8 cellular contexts compared by ENCODE assay signal in the genomic region with DNA sequence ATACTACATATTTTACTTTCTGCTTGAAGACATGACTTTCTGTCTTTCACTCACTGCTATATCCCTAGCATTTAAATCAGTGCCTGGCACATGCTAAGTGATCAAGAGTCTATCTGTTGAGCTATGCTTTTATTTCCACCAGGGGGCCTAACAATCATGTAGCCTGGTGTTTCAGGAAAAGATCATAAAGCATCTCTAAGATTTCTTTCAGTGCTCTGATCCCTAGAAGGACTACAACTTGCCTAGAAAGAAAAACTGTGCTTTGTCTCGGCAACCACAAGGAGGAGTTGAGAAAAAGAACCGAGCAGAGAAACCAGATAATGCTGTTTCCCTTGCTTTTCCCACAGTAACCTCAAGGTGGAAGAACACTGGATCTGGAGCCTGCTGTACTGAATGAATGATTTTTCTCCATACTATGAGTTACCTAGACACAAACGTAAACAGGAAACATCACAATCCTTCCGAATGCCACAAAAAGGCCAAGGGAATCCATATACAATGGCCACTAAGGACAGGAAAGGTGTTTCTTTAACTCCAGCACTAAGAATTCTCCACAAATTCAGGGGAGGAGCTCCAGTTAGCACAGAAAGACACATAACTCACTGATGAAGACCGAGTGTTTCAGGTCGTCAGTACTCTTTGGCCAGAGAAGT. TPM values are rescaled to one million over a fixed set of nuclear protein-coding genes. Genes with fewer than 3 reads are reported as not detected.
DNase-seq lines count a peak whose midpoint lies in the region; ATAC-seq, FAIRE-seq and TF ChIP-seq lines count a peak whose summit lies in the region.

No MANE protein-coding gene starts in this region.

- H3K4me3 Mint-ChIP-seq in activated T-cell treated with anti-CD3 and anti-CD28 coated beads, Interleukin-2, amount 50 U/mL, for 24 hours = no peak overlapping the region
- H3K4me3 Mint-ChIP-seq in immature natural killer cell = no peak overlapping the region

- peak overlapping the region; percentile 70 to 90 for H3K4me3 ChIP-seq in small intestine (ENCODE audit: low read depth in 1 of 2, low read length in 2 of 2)

- DNase-seq in activated T-cell treated with anti-CD3 and anti-CD28 coated beads, Interleukin-2, amount 50 U/mL, for 48 hours = peak; percentile 22 to 27
- no peak for DNase-seq in activated T-cell treated with anti-CD3 and anti-CD28 coated beads, Interleukin-2, amount 50 U/mL, for 24 hours
- DNase-seq in LoVo (ENCODE audit: low spot score) (peak; percentile 92), immature natural killer cell (peak; percentile 47 to 57 (median 52)), small intestine (peak; percentile 91)
- DNase-seq in central memory CD4-positive, alpha-beta T cell = peak; percentile 66

- H3K27me3 ChIP-seq in small intestine (ENCODE audit: control insufficient read depth in 2 of 2, insufficient read depth in 2 of 2, low read length in 2 of 2) = no peaks in the 10 kb centered on the region

- H3K27ac ChIP-seq in small intestine (ENCODE audit: low read depth in 1 of 2, low read length in 1 of 2) = peak overlapping the region; percentile 76 to 100

- FAIRE-seq in small intestine (lab: Jason Lieb, UNC) = no peak

- no peaks in the 10 kb centered on the region for H3K4me1 ChIP-seq in small intestine (ENCODE audit: control insufficient read depth in 2 of 2, insufficient read depth in 1 of 2, low read depth in 1 of 2, low read length in 1 of 2)

- H3K36me3 Mint-ChIP-seq in activated T-cell treated with anti-CD3 and anti-CD28 coated beads, Interleukin-2, amount 50 U/mL, for 24 hours (ENCODE audit: low read depth) = peaks cover 12% of the 10 kb centered on the region
- H3K36me3 Mint-ChIP-seq in immature natural killer cell = no peaks in the 10 kb centered on the region

- H3K27me3 Mint-ChIP-seq in activated T-cell treated with anti-CD3 and anti-CD28 coated beads, Interleukin-2, amount 50 U/mL, for 24 hours = no peaks in the 10 kb centered on the region
- peaks cover 6 to 14% (median 9%) of the 10 kb centered on the region in 3 donors for H3K27me3 Mint-ChIP-seq in immature natural killer cell (ENCODE audit: low read depth in 3 of 3)

- no peak for ATAC-seq in HG03521 (IDR thresholded peaks at IDR 0.05; ENCODE audit: unreplicated experiment)

- peaks cover 0 to 1% of the 10 kb centered on the region in 2 donors for H3K36me3 ChIP-seq in small intestine (ENCODE audit: control insufficient read depth in 2 of 2, insufficient read depth in 2 of 2, low read length in 2 of 2)

- H3K27ac Mint-ChIP-seq in activated T-cell treated with anti-CD3 and anti-CD28 coated beads, Interleukin-2, amount 50 U/mL, for 24 hours = no peak overlapping the region
- no peak overlapping the region for H3K27ac Mint-ChIP-seq in immature natural killer cell

- 0 to 1% (median 0%) methylated on average over 6 of the region's 6 CpGs for WGBS in small intestine, 3 donors

- no peaks in the 10 kb centered on the region for H3K9me3 ChIP-seq in small intestine (ENCODE audit: control insufficient read depth, low read depth)

- peaks cover 6% of the 10 kb centered on the region for H3K9me3 Mint-ChIP-seq in activated T-cell treated with anti-CD3 and anti-CD28 coated beads, Interleukin-2, amount 50 U/mL, for 24 hours
- no peaks in the 10 kb centered on the region for H3K9me3 Mint-ChIP-seq in immature natural killer cell

- H3K4me1 Mint-ChIP-seq in activated T-cell treated with anti-CD3 and anti-CD28 coated beads, Interleukin-2, amount 50 U/mL, for 24 hours (ENCODE audit: low read depth) = peaks cover 22% of the 10 kb centered on the region
- peaks cover 13 to 31% of the 10 kb centered on the region in 2 donors for H3K4me1 Mint-ChIP-seq in immature natural killer cell

TF ChIP-seq in PFSK-1, 5 proteins besides CTCF, POLR2A, EP300 and RAD21:
- TF ChIP-seq, protein P1, sequence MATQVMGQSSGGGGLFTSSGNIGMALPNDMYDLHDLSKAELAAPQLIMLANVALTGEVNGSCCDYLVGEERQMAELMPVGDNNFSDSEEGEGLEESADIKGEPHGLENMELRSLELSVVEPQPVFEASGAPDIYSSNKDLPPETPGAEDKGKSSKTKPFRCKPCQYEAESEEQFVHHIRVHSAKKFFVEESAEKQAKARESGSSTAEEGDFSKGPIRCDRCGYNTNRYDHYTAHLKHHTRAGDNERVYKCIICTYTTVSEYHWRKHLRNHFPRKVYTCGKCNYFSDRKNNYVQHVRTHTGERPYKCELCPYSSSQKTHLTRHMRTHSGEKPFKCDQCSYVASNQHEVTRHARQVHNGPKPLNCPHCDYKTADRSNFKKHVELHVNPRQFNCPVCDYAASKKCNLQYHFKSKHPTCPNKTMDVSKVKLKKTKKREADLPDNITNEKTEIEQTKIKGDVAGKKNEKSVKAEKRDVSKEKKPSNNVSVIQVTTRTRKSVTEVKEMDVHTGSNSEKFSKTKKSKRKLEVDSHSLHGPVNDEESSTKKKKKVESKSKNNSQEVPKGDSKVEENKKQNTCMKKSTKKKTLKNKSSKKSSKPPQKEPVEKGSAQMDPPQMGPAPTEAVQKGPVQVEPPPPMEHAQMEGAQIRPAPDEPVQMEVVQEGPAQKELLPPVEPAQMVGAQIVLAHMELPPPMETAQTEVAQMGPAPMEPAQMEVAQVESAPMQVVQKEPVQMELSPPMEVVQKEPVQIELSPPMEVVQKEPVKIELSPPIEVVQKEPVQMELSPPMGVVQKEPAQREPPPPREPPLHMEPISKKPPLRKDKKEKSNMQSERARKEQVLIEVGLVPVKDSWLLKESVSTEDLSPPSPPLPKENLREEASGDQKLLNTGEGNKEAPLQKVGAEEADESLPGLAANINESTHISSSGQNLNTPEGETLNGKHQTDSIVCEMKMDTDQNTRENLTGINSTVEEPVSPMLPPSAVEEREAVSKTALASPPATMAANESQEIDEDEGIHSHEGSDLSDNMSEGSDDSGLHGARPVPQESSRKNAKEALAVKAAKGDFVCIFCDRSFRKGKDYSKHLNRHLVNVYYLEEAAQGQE (IDR thresholded peaks at IDR 0.05; ENCODE audit: insufficient read depth in 1 of 2, low read depth in 2 of 2, low read length in 2 of 2) = no peak
- TF ChIP-seq FOXP2 (optimal IDR thresholded peaks at IDR 0.05; ENCODE audit: borderline replicate concordance, extremely low read depth, extremely low read length, insufficient read depth) (no peak), SIN3A (IDR thresholded peaks at IDR 0.05; ENCODE audit: borderline replicate concordance, insufficient read depth, low read length) (peak; percentile 81), TAF1 (IDR thresholded peaks at IDR 0.05; ENCODE audit: borderline replicate concordance, insufficient read depth, low read length) (peak; percentile 61; the same call in 1 of the 2 replicates), POLR2AphosphoS5 (IDR thresholded peaks at IDR 0.05; ENCODE audit: low read depth, low read length) (no peak; the same call in 1 of the 2 replicates)

RNA-seq across cellular contexts. Expression of a gene that starts 1.2 kb away (rescaled TPM):
- polyA plus RNA-seq in PFSK-1 (2012; ENCODE audit: insufficient read length, low read depth) = 20.2 TPM
- polyA plus RNA-seq in immature natural killer cell (10 to 100 TPM; 37.1 to 39.8 (median 39.3) TPM), small intestine (10 to 100 TPM in 1 of 3 donors, 1 to 10 TPM in 2; 8.1 to 17.4 (median 9.5) TPM)
